Comparison of ENCODE assay signal across 28 cellular contexts in genomic region chr2:51218057-51218456, GRCh38.
"Had no signal": no experiment of that assay in that cellular context is flagged by ENCODE, and none has a peak within 500 bp of the region (broad histone marks: within the 10 kb centered on the region; RNA-seq: fewer than 3 reads in every experiment).

No MANE protein-coding gene starts in this region.

- H3K36me3 Mint-ChIP-seq: activated CD4-positive, alpha-beta memory T cell treated with anti-CD3 and anti-CD28 coated beads for 36 hours; activated CD8-positive, alpha-beta memory T cell treated with anti-CD3 and anti-CD28 coated beads, Interleukin-2, amount 10 ng/mL, durations not matched to agents 7 days and 5 days; activated naive CD4-positive, alpha-beta T cell treated with anti-CD3 and anti-CD28 coated beads, Interleukin-2, amount 10 ng/mL, durations not matched to agents 7 days and 5 days; activated naive CD4-positive, alpha-beta T cell treated with anti-CD3 and anti-CD28 coated beads, Interleukin-2, amount 50 U/mL, for 72 hours; activated naive CD8-positive, alpha-beta T cell treated with anti-CD3 and anti-CD28 coated beads, Interleukin-2, amount 10 ng/mL, durations not matched to agents 7 days and 5 days; brain had no signal

- DNase-seq: activated CD4-positive, alpha-beta memory T cell treated with anti-CD3 and anti-CD28 coated beads for 36 hours; activated CD4-positive, alpha-beta T cell treated with anti-CD3 and anti-CD28 coated beads for 36 hours; activated CD4-positive, alpha-beta T cell treated with anti-CD3 and anti-CD28 coated beads, Interleukin-2, amount 10 ng/mL, durations not matched to agents 24 days and 14 days; activated CD4-positive, CD25-positive, alpha-beta regulatory T cell; activated CD4-positive, CD25-positive, alpha-beta regulatory T cell treated with anti-CD3 and anti-CD28 coated beads, Interleukin-2, amount 50 U/mL, for 72 hours; activated CD8-positive, alpha-beta memory T cell treated with anti-CD3 and anti-CD28 coated beads, Interleukin-2, amount 10 ng/mL, durations not matched to agents 7 days and 5 days; activated CD8-positive, alpha-beta memory T cell treated with anti-CD3 and anti-CD28 coated beads, Interleukin-2, amount 50 U/mL, for 4 hours; activated CD8-positive, alpha-beta T cell treated with anti-CD3 and anti-CD28 coated beads, Interleukin-2, amount 10 ng/mL, durations not matched to agents 7 days and 5 days; activated effector memory CD4-positive, alpha-beta T cell treated with anti-CD3 and anti-CD28 coated beads, Interleukin-2, amount 50 U/mL, for 16 hours; activated naive CD4-positive, alpha-beta T cell treated with anti-CD3 and anti-CD28 coated beads, Interleukin-2, amount 10 ng/mL, durations not matched to agents 7 days and 5 days; activated naive CD8-positive, alpha-beta T cell treated with anti-CD3 and anti-CD28 coated beads, Interleukin-2, amount 10 ng/mL, durations not matched to agents 7 days and 5 days; activated T-cell treated with anti-CD3 and anti-CD28 coated beads, Interleukin-2, amount 50 U/mL, for 1 hour; activated T-cell treated with anti-CD3 and anti-CD28 coated beads, Interleukin-2, amount 50 U/mL, for 48 hours; cortex of kidney; dermis blood vessel endothelial cell; effector CD4-positive, alpha-beta T cell; effector memory CD8-positive, alpha-beta T cell; esophagus squamous epithelium; foreskin fibroblast; heart left ventricle; T-helper 2 cell had no signal

- H3K36me3 ChIP-seq: ascending aorta, esophagus squamous epithelium, heart left ventricle had no signal

- H3K27me3 ChIP-seq: ascending aorta, esophagus squamous epithelium, heart left ventricle had no signal

- ATAC-seq: activated CD4-positive, alpha-beta T cell treated with anti-CD3 and anti-CD28 coated beads for 36 hours; activated CD8-positive, alpha-beta memory T cell treated with anti-CD3 and anti-CD28 coated beads, Interleukin-2, amount 10 ng/mL, durations not matched to agents 7 days and 5 days; activated CD8-positive, alpha-beta T cell treated with anti-CD3 and anti-CD28 coated beads, Interleukin-2, amount 10 ng/mL, durations not matched to agents 7 days and 5 days; activated naive CD4-positive, alpha-beta T cell treated with anti-CD3 and anti-CD28 coated beads, Interleukin-2, amount 50 U/mL, for 72 hours; effector memory CD8-positive, alpha-beta T cell; heart left ventricle had no signal

- H3K9me3 ChIP-seq: ascending aorta, esophagus squamous epithelium had no signal

- H3K4me3 ChIP-seq: ascending aorta, esophagus squamous epithelium, heart left ventricle had no signal

- H3K9me3 Mint-ChIP-seq: activated CD4-positive, alpha-beta T cell treated with anti-CD3 and anti-CD28 coated beads, Interleukin-2, amount 10 ng/mL, durations not matched to agents 24 days and 14 days; activated naive CD8-positive, alpha-beta T cell treated with anti-CD3 and anti-CD28 coated beads, Interleukin-2, amount 10 ng/mL, durations not matched to agents 7 days and 5 days had no signal

- H3K4me3 Mint-ChIP-seq: activated CD4-positive, alpha-beta memory T cell treated with anti-CD3 and anti-CD28 coated beads for 36 hours; activated CD4-positive, alpha-beta T cell treated with anti-CD3 and anti-CD28 coated beads for 36 hours; activated CD4-positive, alpha-beta T cell treated with anti-CD3 and anti-CD28 coated beads, Interleukin-2, amount 10 ng/mL, durations not matched to agents 24 days and 14 days; activated CD8-positive, alpha-beta memory T cell treated with anti-CD3 and anti-CD28 coated beads, Interleukin-2, amount 10 ng/mL, durations not matched to agents 7 days and 5 days; activated CD8-positive, alpha-beta T cell treated with anti-CD3 and anti-CD28 coated beads, Interleukin-2, amount 10 ng/mL, durations not matched to agents 7 days and 5 days; activated naive CD4-positive, alpha-beta T cell treated with anti-CD3 and anti-CD28 coated beads, Interleukin-2, amount 10 ng/mL, durations not matched to agents 7 days and 5 days; activated naive CD8-positive, alpha-beta T cell treated with anti-CD3 and anti-CD28 coated beads, Interleukin-2, amount 10 ng/mL, durations not matched to agents 7 days and 5 days; activated T-helper 1 cell treated with anti-CD3 and anti-CD28 coated beads, Interleukin-12 subunit alpha, Interleukin-12 subunit beta, Interleukin-2, Interleukin-4 antibody, amounts not matched to agents 30 ng/mL and 10 ng/mL and 1 ng/mL, durations not matched to agents 14 hours and 24 hours and 36 hours; brain; central memory CD8-positive, alpha-beta T cell; effector memory CD8-positive, alpha-beta T cell had no signal

- H3K27me3 Mint-ChIP-seq: activated CD4-positive, alpha-beta memory T cell treated with anti-CD3 and anti-CD28 coated beads for 36 hours; activated CD4-positive, alpha-beta T cell treated with anti-CD3 and anti-CD28 coated beads for 36 hours; activated CD4-positive, alpha-beta T cell treated with anti-CD3 and anti-CD28 coated beads, Interleukin-2, amount 10 ng/mL, durations not matched to agents 24 days and 14 days; activated CD8-positive, alpha-beta memory T cell treated with anti-CD3 and anti-CD28 coated beads, Interleukin-2, amount 10 ng/mL, durations not matched to agents 7 days and 5 days; activated naive CD4-positive, alpha-beta T cell treated with anti-CD3 and anti-CD28 coated beads, Interleukin-2, amount 10 ng/mL, durations not matched to agents 7 days and 5 days; activated naive CD8-positive, alpha-beta T cell treated with anti-CD3 and anti-CD28 coated beads, Interleukin-2, amount 10 ng/mL, durations not matched to agents 7 days and 5 days; brain; central memory CD8-positive, alpha-beta T cell; effector memory CD8-positive, alpha-beta T cell had no signal

- H3K27ac Mint-ChIP-seq: activated CD4-positive, alpha-beta memory T cell treated with anti-CD3 and anti-CD28 coated beads for 36 hours; activated CD4-positive, alpha-beta T cell treated with anti-CD3 and anti-CD28 coated beads for 36 hours; activated CD4-positive, alpha-beta T cell treated with anti-CD3 and anti-CD28 coated beads, Interleukin-2, amount 10 ng/mL, durations not matched to agents 24 days and 14 days; activated CD8-positive, alpha-beta memory T cell treated with anti-CD3 and anti-CD28 coated beads, Interleukin-2, amount 10 ng/mL, durations not matched to agents 7 days and 5 days; activated CD8-positive, alpha-beta T cell treated with anti-CD3 and anti-CD28 coated beads, Interleukin-2, amount 10 ng/mL, durations not matched to agents 7 days and 5 days; activated naive CD4-positive, alpha-beta T cell treated with anti-CD3 and anti-CD28 coated beads, Interleukin-2, amount 10 ng/mL, durations not matched to agents 7 days and 5 days; activated naive CD4-positive, alpha-beta T cell treated with anti-CD3 and anti-CD28 coated beads, Interleukin-2, amount 50 U/mL, for 72 hours; activated naive CD8-positive, alpha-beta T cell treated with anti-CD3 and anti-CD28 coated beads, Interleukin-2, amount 10 ng/mL, durations not matched to agents 7 days and 5 days; activated T-helper 1 cell treated with anti-CD3 and anti-CD28 coated beads, Interleukin-12 subunit alpha, Interleukin-12 subunit beta, Interleukin-2, Interleukin-4 antibody, amounts not matched to agents 30 ng/mL and 10 ng/mL and 1 ng/mL, durations not matched to agents 14 hours and 24 hours and 36 hours; activated T-helper 2 cell treated with anti-CD3 and anti-CD28 coated beads, Interferon-gamma antibody, Interleukin-2, Interleukin-4, amounts not matched to agents 10 μg/mL and 5 μg/mL and 100 μg/mL, durations not matched to agents 14 hours and 24 hours and 36 hours; brain; effector memory CD8-positive, alpha-beta T cell had no signal

- H3K4me1 Mint-ChIP-seq: activated CD4-positive, alpha-beta T cell treated with anti-CD3 and anti-CD28 coated beads for 36 hours; activated CD4-positive, alpha-beta T cell treated with anti-CD3 and anti-CD28 coated beads, Interleukin-2, amount 10 ng/mL, durations not matched to agents 24 days and 14 days; activated CD8-positive, alpha-beta memory T cell treated with anti-CD3 and anti-CD28 coated beads, Interleukin-2, amount 10 ng/mL, durations not matched to agents 7 days and 5 days; activated naive CD4-positive, alpha-beta T cell treated with anti-CD3 and anti-CD28 coated beads, Interleukin-2, amount 10 ng/mL, durations not matched to agents 7 days and 5 days; activated naive CD8-positive, alpha-beta T cell treated with anti-CD3 and anti-CD28 coated beads, Interleukin-2, amount 10 ng/mL, durations not matched to agents 7 days and 5 days; brain; central memory CD8-positive, alpha-beta T cell had no signal

- H3K27ac ChIP-seq: ascending aorta, epithelial cell of prostate, esophagus squamous epithelium, heart left ventricle had no signal

- H3K4me1 ChIP-seq: ascending aorta, esophagus squamous epithelium, heart left ventricle had no signal
